In genomic region chr12:113676547-113676946, GRCh38 we compare ENCODE assay signal across 29 cellular contexts.
DNase-seq lines count a peak whose midpoint lies in the region; ATAC-seq, FAIRE-seq and TF ChIP-seq lines count a peak whose summit lies in the region.
"Had no signal": no experiment of that assay in that cellular context is flagged by ENCODE, and none has a peak within 500 bp of the region (broad histone marks: within the 10 kb centered on the region; RNA-seq: fewer than 3 reads in every experiment).

No MANE protein-coding gene starts in this region.

- no peak overlapping the region for H3K9ac ChIP-seq in K562 (ENCODE audit: insufficient read depth in 1 of 2, low read depth in 2 of 2, low read length in 2 of 2)
- H3K9ac ChIP-seq: BLaER1; BLaER1 treated with 17β-estradiol and CSF1 and Interleukin-3, amounts not matched to agents 10 nM and 100 nM had no signal

- peaks cover 24 to 39% of the 10 kb centered on the region in 2 experiments for H3K27me3 ChIP-seq in K562 (ENCODE audit: control insufficient read depth in 2 of 2, insufficient read depth in 2 of 2, low read length in 2 of 2)
- H3K27me3 ChIP-seq: BLaER1; BLaER1 treated with 17β-estradiol and CSF1 and Interleukin-3, amounts not matched to agents 10 nM and 100 nM had no signal

- H3K4me3 ChIP-seq in K562: no peak overlapping the region
- H3K4me3 ChIP-seq: A549; BLaER1; BLaER1 treated with 17β-estradiol and CSF1 and Interleukin-3, amounts not matched to agents 10 nM and 100 nM had no signal

- peaks cover 4% of the 10 kb centered on the region for H4K20me1 ChIP-seq in K562 (replicated peaks; ENCODE audit: control insufficient read depth, insufficient read depth, low read length)
- H4K20me1 ChIP-seq: BLaER1; BLaER1 treated with 17β-estradiol and CSF1 and Interleukin-3, amounts not matched to agents 10 nM and 100 nM had no signal

- TF ChIP-seq EP300 in K562 (IDR thresholded peaks at IDR 0.05; ENCODE audit: low read length): no peak

- no peak for FAIRE-seq in K562 (lab: Jason Lieb, UNC)
- FAIRE-seq: A204.1, A549, D721Med had no signal

- no peak for TF ChIP-seq RAD21 in K562 (CRISPR knock-in tag; conservative IDR thresholded peaks at IDR 0.05 in 1 of 2, IDR thresholded peaks at IDR 0.05 in 1 of 2)

- peaks cover 4 to 10% of the 10 kb centered on the region in 2 experiments; a peak in 3 of 5 replicates for H3K4me1 ChIP-seq in K562 (replicated peaks in 1 of 2; ENCODE audit: control insufficient read depth in 2 of 2, insufficient read depth in 2 of 2, low read length in 2 of 2)
- H3K4me1 ChIP-seq: A549, BE2C, BLaER1, Caco-2 had no signal

- no peak for TF ChIP-seq CTCF in K562 (IDR thresholded peaks at IDR 0.05 in 2 of 3, conservative IDR thresholded peaks at IDR 0.05 in 1 of 3; ENCODE audit: insufficient read depth in 2 of 3, low read depth in 1 of 3, low read length in 3 of 3)

- no peaks in the 10 kb centered on the region for H3K36me3 ChIP-seq in K562 (ENCODE audit: control insufficient read depth, insufficient read depth, low read length)
- H3K36me3 ChIP-seq: BE2C; BLaER1; BLaER1 treated with 17β-estradiol and CSF1 and Interleukin-3, amounts not matched to agents 10 nM and 100 nM had no signal

- no peak overlapping the region for H3K4me2 ChIP-seq in K562 (ENCODE audit: insufficient read depth, low read length)
- H3K4me2 ChIP-seq: A549; BLaER1; BLaER1 treated with 17β-estradiol and CSF1 and Interleukin-3, amounts not matched to agents 10 nM and 100 nM had no signal

- H3K27ac ChIP-seq in K562 (ENCODE audit: extremely low read depth, low read depth, low read length): no peak overlapping the region
- H3K27ac ChIP-seq: 22Rv1; A549; BLaER1; BLaER1 treated with 17β-estradiol and CSF1 and Interleukin-3, amounts not matched to agents 10 nM and 100 nM; C4-2B had no signal

- intact Hi-C loops in K562 (cut with micrococcal nuclease): no loop called here

- H3K9me3 ChIP-seq in K562 (replicated peaks; ENCODE audit: control insufficient read depth, insufficient read depth, low read depth, low read length): no peaks in the 10 kb centered on the region
- H3K9me3 ChIP-seq: A549; BE2C; BLaER1; BLaER1 treated with 17β-estradiol and CSF1 and Interleukin-3, amounts not matched to agents 10 nM and 100 nM; Caco-2 had no signal

- H3K79me2 ChIP-seq in K562 (ENCODE audit: control insufficient read depth, insufficient read depth, low read length): no peaks in the 10 kb centered on the region

- no peaks in the 10 kb centered on the region for H3K9me1 ChIP-seq in K562 (ENCODE audit: control insufficient read depth, insufficient read depth, low read length)

- ATAC-seq in K562: no peak
- ATAC-seq: A549; CD8-positive, alpha-beta T cell had no signal

- 17% methylated on average over 3 of the region's 3 CpGs for whole genome bisulfite sequencing in K562 (ENCODE audit: insufficient coverage, low coverage, missing lambda C conversion rate)

- TF ChIP-seq POLR2A in K562 (conservative IDR thresholded peaks at IDR 0.05): no peak

- in situ Hi-C loops in K562 (cut with MboI): no loop called here

- no peak for DNase-seq in K562 (ENCODE audit: extremely low read depth in 1 of 4, low spot score in 3 of 4)
- no peak for DNase-seq in GM19240 (ENCODE audit: insufficient read length, low spot score)
- DNase-seq: 8988T; ACHN; AML-193; BE2C; C1 segment of cervical spinal cord; Caco-2; Calu3; CD4-positive, alpha-beta memory T cell; CD4-positive, alpha-beta T cell; CD4-positive, CD25-positive, alpha-beta regulatory T cell; CD8-positive, alpha-beta memory T cell; CD8-positive, alpha-beta T cell; COR-L47; DMS 273 treated with DMSO at 0.1 percent for 48 hours; DMS153; DMS53; DMS79; DMS79 treated with DMSO at 0.1 percent for 48 hours; DND-41; EL had no signal

- POLR2A ChIA-PET in K562 (lab: Yijun Ruan, JAX): no interaction called here

- CTCF ChIA-PET in K562 (lab: Yijun Ruan, JAX; ENCODE audit: low intra/inter-chr PET ratio): no interaction called here

- BruUV-seq in K562 (replicated peaks; lab: Mats Ljungman, UMichigan): no TSS peak

- no peak overlapping the region for H2AFZ ChIP-seq in K562 (ENCODE audit: low read depth, low read length)

TF ChIP-seq in K562, 482 proteins besides CTCF, POLR2A, EP300 and RAD21 (continues in another document):
- no peak for TF ChIP-seq GABPB1 (CRISPR knock-in tag; IDR thresholded peaks at IDR 0.05)
- no peak for TF ChIP-seq WHSC1 (IDR thresholded peaks at IDR 0.05; ENCODE audit: low read length)
- TF ChIP-seq HEY1 (CRISPR knock-in tag; IDR thresholded peaks at IDR 0.05; ENCODE audit: borderline replicate concordance): no peak
- TF ChIP-seq RBFOX2 (IDR thresholded peaks at IDR 0.05; ENCODE audit: low read depth, low read length): no peak
- no peak for TF ChIP-seq RBM39 (optimal IDR thresholded peaks at IDR 0.05; ENCODE audit: low read depth, low read length)
- TF ChIP-seq ZNF277 (CRISPR knock-in tag; IDR thresholded peaks at IDR 0.05; ENCODE audit: borderline replicate concordance): no peak
- TF ChIP-seq LARP7 (IDR thresholded peaks at IDR 0.05): no peak
- 0 out of 2 replicates have a peak, but pooled peaks have one; percentile 7 for TF ChIP-seq PTBP1 (IDR thresholded peaks at IDR 0.05; ENCODE audit: low read depth, low read length)
- no peak for TF ChIP-seq RBBP5 (IDR thresholded peaks at IDR 0.05; ENCODE audit: borderline replicate concordance, insufficient read depth, low read length, poor library complexity, severe bottlenecking)
- no peak for TF ChIP-seq TEAD1 (CRISPR knock-in tag; IDR thresholded peaks at IDR 0.05)
- TF ChIP-seq CHAMP1 (IDR thresholded peaks at IDR 0.05): no peak
- TF ChIP-seq CCAR2 (IDR thresholded peaks at IDR 0.05; ENCODE audit: low read depth, low read length): no peak
- no peak for TF ChIP-seq TFAP4 (CRISPR knock-in tag; IDR thresholded peaks at IDR 0.05; ENCODE audit: borderline replicate concordance)
- no peak for TF ChIP-seq ZNF23 (CRISPR knock-in tag; IDR thresholded peaks at IDR 0.05)
- peak; percentile 54 for TF ChIP-seq ADNP (tag; IDR thresholded peaks at IDR 0.05)
- TF ChIP-seq ZFP36 (IDR thresholded peaks at IDR 0.05; ENCODE audit: low read depth, low read length, partially characterized antibody): peak; percentile 37
- no peak for TF ChIP-seq TRIM24 (IDR thresholded peaks at IDR 0.05)
- no peak for TF ChIP-seq KDM2B (CRISPR knock-in tag; IDR thresholded peaks at IDR 0.05)
- no peak for TF ChIP-seq RFX5 (IDR thresholded peaks at IDR 0.05; ENCODE audit: low read depth, low read length)
- TF ChIP-seq RBM25 (IDR thresholded peaks at IDR 0.05; ENCODE audit: low read depth, low read length, severe bottlenecking): peak; percentile 77
- no peak for TF ChIP-seq GTF2A2 (tag; IDR thresholded peaks at IDR 0.05)
- TF ChIP-seq KDM1A (IDR thresholded peaks at IDR 0.05): peak in 1 of 2 experiments; percentile 49; a peak in 1 of 4 replicates
- no peak for TF ChIP-seq ZBTB33 (CRISPR knock-in tag; IDR thresholded peaks at IDR 0.05)
- no peak for TF ChIP-seq ZNF212 (CRISPR knock-in tag; IDR thresholded peaks at IDR 0.05)
